In genomic region chr9:135905380-135906282, GRCh38 we compare ENCODE assay signal across 8 cellular contexts. TPM values are rescaled to one million over a fixed set of nuclear protein-coding genes. Genes with fewer than 3 reads are reported as not detected.
DNase-seq lines count a peak whose midpoint lies in the region; ATAC-seq, FAIRE-seq and TF ChIP-seq lines count a peak whose summit lies in the region.

No MANE protein-coding gene starts in this region.

- TF ChIP-seq CTCF in heart right ventricle (IDR thresholded peaks at IDR 0.05) (no peak), epithelial cell of esophagus (IDR thresholded peaks at IDR 0.05; ENCODE audit: insufficient read depth, low read depth, low read length, missing control alignments) (no peak), pancreas (IDR thresholded peaks at IDR 0.05) (no peak), vagina (IDR thresholded peaks at IDR 0.05) (no peak)

- H3K4me1 ChIP-seq in heart right ventricle (peaks cover 4 to 67% (median 57%) of the 10 kb centered on the region in 9 donors), pancreas (peaks cover 0 to 26% (median 9%) of the 10 kb centered on the region in 3 donors), vagina (peaks cover 53% of the 10 kb centered on the region)

- H3K36me3 ChIP-seq in heart right ventricle (peaks cover 0 to 9% (median 0%) of the 10 kb centered on the region in 9 donors), pancreas (no peaks in the 10 kb centered on the region), vagina (no peaks in the 10 kb centered on the region)

- H3K4me3 ChIP-seq in heart right ventricle (peak overlapping the region in 8 of 10 donors; percentile 49 to 78 (median 66)), epithelial cell of esophagus (ENCODE audit: low read length) (peak overlapping the region; percentile 81), pancreas (peak overlapping the region; percentile 33 to 70 (median 59)), vagina (peak overlapping the region; percentile 59 to 88)

- H3K27ac ChIP-seq in heart right ventricle (peak overlapping the region in 8 of 10 donors; percentile 56 to 83 (median 69)), pancreas (peak overlapping the region in 3 of 4 donors; percentile 35 to 62 (median 52)), vagina (peak overlapping the region; percentile 71)

- intact Hi-C loops in heart right ventricle (cut with DNase I) = loop anchor here in 6 of 10 donors (2.0 to 5.0 kb wide), 7 partner anchors 37 to 212 kb away; partner anchors contain the start of genes UBAC1 (in 2 of the 6), KCNT1 (in 1 of the 6) and TMEM250 (in 1 of the 6)
- intact Hi-C loops in Right ventricle myocardium inferior (cut with DNase I) = loop anchor here (5.0 kb wide), 3 partner anchors 42 to 57 kb away; partner anchors contain the start of gene UBAC1
- intact Hi-C loops in pancreas (cut with DNase I) = no loop called here
- intact Hi-C loops in vagina (cut with DNase I) = no loop called here

- DNase-seq in heart right ventricle = no peak
- no peak for DNase-seq in Right ventricle myocardium inferior (ENCODE audit: missing footprints)
- peak; percentile 75 to 80 for DNase-seq in activated CD4-positive, alpha-beta T cell treated with anti-CD3 and anti-CD28 coated beads, Interleukin-2, amount 50 U/mL, for 48 hours
- peak; percentile 92 for DNase-seq in epithelial cell of esophagus (ENCODE audit: low read depth)
- no peak for DNase-seq in pancreas
- DNase-seq in vagina (ENCODE audit: extremely low spot score in 2 of 2) = no peak
- no peak for DNase-seq in NCI-H187 (lab: John Stamatoyannopoulos, UW)
- DNase-seq in NCI-H345 treated with DMSO at 0.1 percent for 48 hours (lab: John Stamatoyannopoulos, UW; ENCODE audit: unreplicated experiment) = no peak

- no peaks in the 10 kb centered on the region for H3K27me3 ChIP-seq in heart right ventricle
- H3K27me3 ChIP-seq in pancreas = no peaks in the 10 kb centered on the region
- H3K27me3 ChIP-seq in vagina = no peaks in the 10 kb centered on the region

- FAIRE-seq in pancreas (lab: Jason Lieb, UNC) = no peak

- H3K9me3 ChIP-seq in heart right ventricle = no peaks in the 10 kb centered on the region
- no peaks in the 10 kb centered on the region for H3K9me3 ChIP-seq in pancreas
- no peaks in the 10 kb centered on the region for H3K9me3 ChIP-seq in vagina

- 71% methylated on average over 23 of the region's 23 CpGs for WGBS in heart right ventricle, 2 donors
- WGBS in pancreas, 2 donors = 55 to 58% methylated on average over 23 of the region's 23 CpGs

- TF ChIP-seq POLR2A in vagina (IDR thresholded peaks at IDR 0.05) = no peak

- ATAC-seq in heart right ventricle (no peak), Right ventricle myocardium inferior (no peak), pancreas (peak in 1 of 4 donors; percentile 17)

RNA-seq across cellular contexts. Expression of gene CAMSAP1, which starts 1.7 kb away (rescaled TPM):
- total RNA-seq in heart right ventricle (10 to 100 TPM; 15.6 to 25.0 (median 20.6) TPM), Right ventricle myocardium inferior (17.6 TPM), pancreas (10 to 100 TPM; 11.6 to 20.1 (median 13.4) TPM), vagina (20.9 TPM)
- polyA plus RNA-seq in heart right ventricle (10 to 100 TPM in 1 of 2 donors, 1 to 10 TPM in 1; 6.7 to 10.5 TPM), pancreas (1 to 10 TPM; 3.8 to 4.0 TPM)

RNA-seq across cellular contexts. Expression of gene UBAC1, which starts 55.5 kb away (rescaled TPM):
- total RNA-seq in heart right ventricle (100 to 1,000 TPM in 2 of 10 donors, 10 to 100 TPM in 8; 73.8 to 138 (median 85.4) TPM), Right ventricle myocardium inferior (119 TPM), pancreas (10 to 100 TPM in 5 of 6 donors, 1 to 10 TPM in 1; 9.8 to 16.5 (median 13.1) TPM), vagina (57.9 TPM)
- polyA plus RNA-seq in heart right ventricle (100 to 1,000 TPM in 1 of 2 donors, 10 to 100 TPM in 1; 83.8 to 172 TPM), pancreas (10 to 100 TPM; 24.9 to 33.7 TPM)

Comparison
In these comparisons a context has a peak if more than half of its experiments do, and no peak if none do; other contexts are left out.
1. DNase-seq: peak in activated CD4-positive, alpha-beta T cell treated with anti-CD3 and anti-CD28 coated beads, Interleukin-2, amount 50 U/mL, for 48 hours (2 of 2) and epithelial cell of esophagus (single experiment); none in heart right ventricle (0 of 2), Right ventricle myocardium inferior (single experiment), pancreas (0 of 6), vagina (0 of 2), NCI-H187 (0 of 2) and NCI-H345 treated with DMSO at 0.1 percent for 48 hours (single experiment).
2. intact Hi-C loops: an anchor here in heart right ventricle (2.0 to 5.0 kb wide) and Right ventricle myocardium inferior (5.0 kb wide); none called in pancreas and vagina.
3. Peak in every context shown above with its lines, with median percentiles within 50 percentile points of each other: H3K27ac ChIP-seq and H3K4me3 ChIP-seq.